9 cellular contexts compared by ENCODE assay signal in genomic region chr2:117980783-117981676, GRCh38. TPM values are rescaled to one million over a fixed set of nuclear protein-coding genes. Genes with fewer than 3 reads are reported as not detected.
DNase-seq lines count a peak whose midpoint lies in the region; ATAC-seq and TF ChIP-seq lines count a peak whose summit lies in the region.
"Had no signal": no experiment of that assay in that cellular context is flagged by ENCODE, and none has a peak within 500 bp of the region (broad histone marks: within the 10 kb centered on the region; RNA-seq: fewer than 3 reads in every experiment).

No MANE protein-coding gene starts in this region.

- TF ChIP-seq POLR2A in thyroid gland (IDR thresholded peaks at IDR 0.05) (no peak), ovary (IDR thresholded peaks at IDR 0.05) (no peak)

- H3K36me3 ChIP-seq in mucosa of descending colon (ENCODE audit: low read depth) (no peaks in the 10 kb centered on the region), thyroid gland (peaks cover 0 to 5% of the 10 kb centered on the region in 2 donors), ovary (no peaks in the 10 kb centered on the region)

- 96 to 97% methylated on average over 5 of the region's 5 CpGs for WGBS in thyroid gland, 2 donors
- 92 to 96% (median 92%) methylated on average over 5 of the region's 5 CpGs for WGBS in ovary, 3 donors

- TF ChIP-seq CTCF in AG04449 (IDR thresholded peaks at IDR 0.05; ENCODE audit: insufficient read depth, low read length, missing control alignments) (no peak), choroid plexus epithelial cell (conservative IDR thresholded peaks at IDR 0.05; ENCODE audit: low read depth, low read length) (no peak), mucosa of descending colon (IDR thresholded peaks at IDR 0.05) (no peak), thyroid gland (IDR thresholded peaks at IDR 0.05) (no peak), ovary (IDR thresholded peaks at IDR 0.05) (no peak)

- H3K27me3 ChIP-seq in thyroid gland (no peaks in the 10 kb centered on the region), ovary (no peaks in the 10 kb centered on the region)

- DNase-seq in AG04449 (ENCODE audit: low read depth, low spot score) (peak; percentile 81), LHCN-M2 (ENCODE audit: low read depth) (peak; percentile 93), choroid plexus epithelial cell (ENCODE audit: low read depth) (peak; percentile 94), mucosa of descending colon (no peak), KBM-7 (no peak), thyroid gland (no peak), ovary (no peak)
- DNase-seq in stimulated activated CD4-positive, alpha-beta T cell treated with anti-CD3 and anti-CD28 coated beads, Interleukin-1b, Interleukin-23, amount 100 ng/mL, for 48 hours, result no peak
- DNase-seq: activated CD4-positive, alpha-beta T cell treated with anti-CD3 and anti-CD28 coated beads, Interleukin-2, amount 50 U/mL, for 48 hours had no signal

- POLR2A ChIA-PET in AG04449 (lab: Yijun Ruan, JAX), result interaction anchor here (0.7 to 2.7 kb wide), 4 partner anchors 38 to 166 kb away, joined by 3 to 15 read pairs (median 4); no protein-coding TSS in a partner anchor

- CTCF ChIA-PET in AG04449 (lab: Yijun Ruan, JAX), result interaction anchor here (0.7 to 3.8 kb wide), 7 partner anchors 15 to 167 kb away, joined by 3 to 31 read pairs (median 6); partner anchors contain the start of gene DDX18

- TF ChIP-seq EP300 in ovary (IDR thresholded peaks at IDR 0.05), result no peak

- H3K9me3 ChIP-seq in mucosa of descending colon (no peaks in the 10 kb centered on the region), thyroid gland (no peaks in the 10 kb centered on the region), ovary (no peaks in the 10 kb centered on the region)

- peak; percentile 44 for ATAC-seq in mucosa of descending colon

- H3K4me1 ChIP-seq in mucosa of descending colon (ENCODE audit: low read depth) (peaks cover 3% of the 10 kb centered on the region), thyroid gland (peaks cover 8 to 9% of the 10 kb centered on the region in 2 donors), ovary (ENCODE audit: insufficient read depth) (no peaks in the 10 kb centered on the region)

- H3K27ac ChIP-seq in thyroid gland, result no peak overlapping the region
- H3K27ac ChIP-seq in ovary, result no peak overlapping the region

- in situ Hi-C loops in KBM-7 (cut with MboI; ENCODE audit: low pct_unique_long_range_greater_than_20kb, low sequenced_read_pairs), result no loop called here

- intact Hi-C loops in mucosa of descending colon (cut with DNase I, micrococcal nuclease), result no loop called here
- intact Hi-C loops in thyroid gland (cut with DNase I), result no loop called here
- intact Hi-C loops in ovary (cut with DNase I), result no loop called here

- H3K4me3 ChIP-seq in AG04449 (ENCODE audit: low read depth, low read length), result no peak overlapping the region
- H3K4me3 ChIP-seq in choroid plexus epithelial cell (ENCODE audit: low read depth, low read length), result no peak overlapping the region
- no peak overlapping the region for H3K4me3 ChIP-seq in mucosa of descending colon
- no peak overlapping the region for H3K4me3 ChIP-seq in thyroid gland (replicated peaks in 1 of 3)
- no peak overlapping the region for H3K4me3 ChIP-seq in ovary

RNA-seq across cellular contexts. Expression of gene CCDC93, which starts 32.8 kb away (rescaled TPM):
- 10.8 and 15.3 TPM in 2 replicates for total RNA-seq in LHCN-M2 (2014; rRNA removed)
- 6.9 TPM for polyA plus RNA-seq in LHCN-M2 (2012)
- total RNA-seq in mucosa of descending colon, result 10 to 100 TPM; 42.3 to 55.7 (median 42.6) TPM
- 10 to 100 TPM; 25.6 to 52.4 (median 33.1) TPM for total RNA-seq in thyroid gland
- 10 to 100 TPM; 14.5 to 33.8 (median 26.4) TPM for total RNA-seq in ovary
- polyA plus RNA-seq in ovary, result 10 to 100 TPM; 10.3 to 25.4 TPM

Comparison
In these comparisons a context has a peak if more than half of its experiments do, and no peak if none do; other contexts are left out.
1. DNase-seq: peak in AG04449 (single experiment), LHCN-M2 (single experiment) and choroid plexus epithelial cell (single experiment); none in mucosa of descending colon (0 of 3), KBM-7 (single experiment), stimulated activated CD4-positive, alpha-beta T cell treated with anti-CD3 and anti-CD28 coated beads, Interleukin-1b, Interleukin-23, amount 100 ng/mL, for 48 hours (single experiment), thyroid gland (0 of 2) and ovary (0 of 5).